ENCODE assay signal across 10 cellular contexts in the genomic region with DNA sequence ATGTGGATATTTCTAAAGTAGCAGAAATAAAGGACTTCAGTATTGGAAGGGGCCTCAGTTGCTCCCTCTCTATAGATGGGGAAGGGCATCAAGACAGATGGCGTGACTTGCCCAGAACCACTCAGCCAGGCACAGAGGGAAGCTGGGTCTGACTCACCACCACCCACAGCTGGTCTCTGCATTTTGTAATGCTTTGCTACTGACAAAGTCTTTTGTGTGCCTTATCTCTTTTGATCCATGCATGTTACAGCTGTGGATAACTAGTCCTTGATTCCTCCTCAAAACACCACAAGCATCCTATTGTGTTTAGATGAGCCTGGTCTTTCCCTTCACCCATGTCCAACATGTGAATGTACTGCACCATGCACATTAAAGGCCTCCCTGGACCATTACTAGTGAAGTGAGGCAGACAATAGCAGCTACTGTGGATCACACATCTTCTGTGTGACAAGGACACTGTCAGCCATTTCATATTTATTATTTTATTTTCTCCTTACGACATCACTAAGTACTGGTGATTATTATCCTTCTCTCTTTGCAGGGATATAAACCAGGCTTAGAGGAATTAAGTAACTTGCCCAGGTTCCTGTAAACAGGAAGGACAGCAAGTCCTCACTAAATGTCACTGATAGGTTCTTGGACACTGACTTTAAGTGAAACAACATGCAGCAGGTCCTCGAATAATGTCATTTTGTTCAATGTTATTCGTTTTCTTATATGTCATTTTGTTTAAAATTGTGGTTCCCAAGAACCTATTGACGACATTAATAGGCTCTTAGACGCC. TPM values are rescaled to one million over a fixed set of nuclear protein-coding genes. Genes with fewer than 3 reads are reported as not detected.
DNase-seq lines count a peak whose midpoint lies in the region; ATAC-seq and TF ChIP-seq lines count a peak whose summit lies in the region.
"Had no signal": no experiment of that assay in that cellular context is flagged by ENCODE, and none has a peak within 500 bp of the region (broad histone marks: within the 10 kb centered on the region; RNA-seq: fewer than 3 reads in every experiment).

No MANE protein-coding gene starts in this region.

- H3K4me3 ChIP-seq in AG04450 (ENCODE audit: low read depth, low read length) (no peak overlapping the region), fibroblast of pulmonary artery (replicated peaks; ENCODE audit: low read depth, low read length) (no peak overlapping the region), tibial nerve (no peak overlapping the region)
- H3K4me3 ChIP-seq: gastrocnemius medialis had no signal

- no peak for TF ChIP-seq EP300 in tibial nerve (IDR thresholded peaks at IDR 0.05)

- no peak for TF ChIP-seq CTCF in AG04450 (IDR thresholded peaks at IDR 0.05; ENCODE audit: low read depth, low read length)
- no peak for TF ChIP-seq CTCF in RWPE1 (conservative IDR thresholded peaks at IDR 0.05; ENCODE audit: low read depth)
- TF ChIP-seq CTCF in fibroblast of pulmonary artery (IDR thresholded peaks at IDR 0.05; ENCODE audit: low read length, missing control alignments) = no peak
- TF ChIP-seq CTCF in tibial nerve (IDR thresholded peaks at IDR 0.05) = no peak

- POLR2A ChIA-PET in AG04450 (lab: Yijun Ruan, JAX) (no interaction called here), RWPE1 (lab: Yijun Ruan, JAX; ENCODE audit: low non-redundant PET) (no interaction called here)

- CTCF ChIA-PET in AG04450 (lab: Charles Lee) = no interaction called here
- CTCF ChIA-PET in RWPE1 (lab: Yijun Ruan, JAX) = interaction anchor here (0.6 kb wide), 3 partner anchors 131 to 951 kb away, joined by 3 read pairs; no protein-coding TSS in a partner anchor

- no peaks in the 10 kb centered on the region for H3K27me3 ChIP-seq in AG04450 (ENCODE audit: control insufficient read depth, insufficient read depth, low read length)
- H3K27me3 ChIP-seq in tibial nerve = no peaks in the 10 kb centered on the region
- H3K27me3 ChIP-seq: gastrocnemius medialis had no signal

- no peak for TF ChIP-seq POLR2A in tibial nerve (IDR thresholded peaks at IDR 0.05)

- peaks cover 3% of the 10 kb centered on the region; the same call in 1 of the 2 replicates for H3K9me3 ChIP-seq in AG04450 (ENCODE audit: control insufficient read depth, insufficient read depth, low read length)
- H3K9me3 ChIP-seq in tibial nerve = no peaks in the 10 kb centered on the region
- H3K9me3 ChIP-seq: gastrocnemius medialis had no signal

- ATAC-seq in GM18502 (IDR thresholded peaks at IDR 0.05; ENCODE audit: poor library complexity, unreplicated experiment) (peak; percentile 78), HG02943 (IDR thresholded peaks at IDR 0.05; ENCODE audit: low read depth, unreplicated experiment) (peak; percentile 60)
- ATAC-seq: gastrocnemius medialis had no signal

- H3K27ac ChIP-seq in AG04450 (ENCODE audit: low read depth, low read length) = no peak overlapping the region
- H3K27ac ChIP-seq in RWPE1 = peak overlapping the region; percentile 97
- H3K27ac ChIP-seq in tibial nerve = no peak overlapping the region
- H3K27ac ChIP-seq: gastrocnemius medialis had no signal

- DNase-seq in AG04450 (ENCODE audit: low read depth, low spot score) (peak; percentile 42), RWPE1 (ENCODE audit: low spot score) (peak; percentile 75), fibroblast of pulmonary artery (ENCODE audit: low read depth) (peak; percentile 96), NCI-H1417 treated with DMSO at 0.1 percent for 48 hours (lab: John Stamatoyannopoulos, UW) (no peak), tibial nerve (ENCODE audit: low spot score in 2 of 2) (no peak)
- DNase-seq in stimulated activated CD8-positive, alpha-beta memory T cell treated with anti-CD3 and anti-CD28 coated beads, Interleukin-7, amount 100 ng/mL, for 48 hours (ENCODE audit: extremely low read depth in 1 of 2, low read depth in 1 of 2) = peak; percentile 17 to 43

- H3K36me3 ChIP-seq in tibial nerve = no peaks in the 10 kb centered on the region
- H3K36me3 ChIP-seq: gastrocnemius medialis had no signal

- 82 to 84% methylated on average over 6 of the region's 6 CpGs for WGBS in tibial nerve, 2 donors

- H3K4me1 ChIP-seq in tibial nerve = no peaks in the 10 kb centered on the region
- H3K4me1 ChIP-seq: gastrocnemius medialis had no signal

RNA-seq across cellular contexts. Expression of a gene that starts 29.6 kb away (rescaled TPM):
- not detected in 2 replicates for polyA plus RNA-seq in AG04450 (2011; rRNA removed)
- not detected in 2 replicates for polyA minus RNA-seq in AG04450 (2011; rRNA and poly(A)+ RNA removed)
- total RNA-seq in tibial nerve = not detected
- total RNA-seq: gastrocnemius medialis, urinary bladder had no signal
- polyA plus RNA-seq: urinary bladder had no signal

RNA-seq across cellular contexts. Expression of a gene that starts 44.8 kb away (rescaled TPM):
- 2.3 and 2.4 TPM in 2 replicates for polyA plus RNA-seq in AG04450 (2011; rRNA removed)
- 4.1 and 6.1 TPM in 2 replicates for polyA minus RNA-seq in AG04450 (2011; rRNA and poly(A)+ RNA removed)
- total RNA-seq in tibial nerve = 1 to 10 TPM in 1 of 4 donors, under 1 TPM in 2, not detected in 1; 0.22 to 2.7 (median 0.39) TPM
- total RNA-seq: gastrocnemius medialis had no signal

Comparison
In these comparisons a context has a peak if more than half of its experiments do, and no peak if none do; other contexts are left out.
1. DNase-seq: peak in AG04450 (single experiment), RWPE1 (single experiment), fibroblast of pulmonary artery (single experiment) and stimulated activated CD8-positive, alpha-beta memory T cell treated with anti-CD3 and anti-CD28 coated beads, Interleukin-7, amount 100 ng/mL, for 48 hours (2 of 2); none in NCI-H1417 treated with DMSO at 0.1 percent for 48 hours (single experiment) and tibial nerve (0 of 2).